Comparison of ENCODE assay signal across 23 cellular contexts in genomic region chr7:6200971-6201370, GRCh38.
DNase-seq lines count a peak whose midpoint lies in the region; ATAC-seq and TF ChIP-seq lines count a peak whose summit lies in the region.
"Had no signal": no experiment of that assay in that cellular context is flagged by ENCODE, and none has a peak within 500 bp of the region (broad histone marks: within the 10 kb centered on the region; RNA-seq: fewer than 3 reads in every experiment).

No MANE protein-coding gene starts in this region.

- no peak overlapping the region for H3K4ac ChIP-seq in mesendoderm (ENCODE audit: low read depth, low read length)

- H2BK120ac ChIP-seq in mesendoderm (ENCODE audit: low read depth, low read length): no peak overlapping the region

- H3K4me1 Mint-ChIP-seq in osteocyte (ENCODE audit: unreplicated experiment): peaks cover 59% of the 10 kb centered on the region

- H3K9me3 Mint-ChIP-seq in osteocyte (ENCODE audit: unreplicated experiment): no peaks in the 10 kb centered on the region
- H3K9me3 Mint-ChIP-seq: CD8-positive, alpha-beta memory T cell had no signal

- DNase-seq in Right ventricle myocardium superior (no peak), cardiac septum (ENCODE audit: low spot score) (no peak), heart left ventricle (no peak), mesendoderm (no peak), osteocyte (ENCODE audit: extremely low spot score, unreplicated experiment) (no peak), prostate gland (ENCODE audit: low spot score) (no peak), left colon (no peak), colonic mucosa (no peak)
- DNase-seq: 8988T; C1 segment of cervical spinal cord; Calu3; CD8-positive, alpha-beta memory T cell; GDM1; HCEC 1CT; KBM-7; NCI-H1092; NCI-H1436 treated with DMSO at 0.1 percent for 48 hours; NCI-H1930; NCI-H2227 treated with DMSO at 0.1 percent for 48 hours; NCI-H510A treated with DMSO at 0.1 percent for 48 hours; NCI-H748 treated with DMSO at 0.1 percent for 48 hours; NK-92 treated with Interleukin-12 subunit alpha and Interleukin-12 subunit beta, amount 100 ng/mL, for 24 hours; SJCRH30 had no signal

- no peak overlapping the region for H3K27ac ChIP-seq in heart left ventricle
- H3K27ac ChIP-seq in mesendoderm (ENCODE audit: low read depth, low read length): no peak overlapping the region
- no peak overlapping the region for H3K27ac ChIP-seq in prostate gland
- no peak overlapping the region for H3K27ac ChIP-seq in colonic mucosa

- H3K4me3 Mint-ChIP-seq in osteocyte (ENCODE audit: unreplicated experiment): no peak overlapping the region

- no peaks in the 10 kb centered on the region for H3K9me3 ChIP-seq in heart left ventricle
- H3K9me3 ChIP-seq in prostate gland: no peaks in the 10 kb centered on the region
- no peaks in the 10 kb centered on the region for H3K9me3 ChIP-seq in colonic mucosa
- H3K9me3 ChIP-seq: SJCRH30 had no signal

- no peak overlapping the region for H3K27ac Mint-ChIP-seq in osteocyte (ENCODE audit: unreplicated experiment)

- no peaks in the 10 kb centered on the region for H3K79me1 ChIP-seq in mesendoderm (ENCODE audit: low read length)

- 72 to 82% (median 80%) methylated on average over 11 of the region's 11 CpGs for WGBS in heart left ventricle, 4 donors
- WGBS in mesendoderm (ENCODE audit: extremely low coverage, insufficient coverage, low lambda C conversion rate): no CpG with 5 or more reads among the region's 11 CpGs
- 87% methylated on average over 11 of the region's 11 CpGs for WGBS in prostate gland

- no peak overlapping the region for H2AK5ac ChIP-seq in mesendoderm (ENCODE audit: low read length)

- intact Hi-C loops in Right ventricle myocardium superior (cut with DNase I) (no loop called here), cardiac septum (cut with DNase I) (no loop called here), heart left ventricle (cut with DNase I) (no loop called here), prostate gland (cut with DNase I) (no loop called here), left colon (cut with DNase I, micrococcal nuclease) (no loop called here), colonic mucosa (cut with DNase I) (no loop called here)

- H3K56ac ChIP-seq in mesendoderm (ENCODE audit: low read length): peak overlapping the region; percentile 2

- no peak overlapping the region for H2BK15ac ChIP-seq in mesendoderm (replicated peaks; ENCODE audit: low read depth)

- no peaks in the 10 kb centered on the region for H3K27me3 Mint-ChIP-seq in osteocyte (ENCODE audit: unreplicated experiment)
- H3K27me3 Mint-ChIP-seq: CD8-positive, alpha-beta memory T cell had no signal

- no peak overlapping the region for H4K5ac ChIP-seq in mesendoderm (ENCODE audit: low read length)

- H3K4me1 ChIP-seq in heart left ventricle (peaks cover 3 to 65% (median 36%) of the 10 kb centered on the region in 12 donors), mesendoderm (ENCODE audit: control insufficient read depth, low read depth, low read length) (peaks cover 3% of the 10 kb centered on the region), prostate gland (replicated peaks) (no peaks in the 10 kb centered on the region), colonic mucosa (no peaks in the 10 kb centered on the region)

- TF ChIP-seq POLR2A in heart left ventricle (IDR thresholded peaks at IDR 0.05) (no peak), prostate gland (IDR thresholded peaks at IDR 0.05) (no peak)

- H3K27me3 ChIP-seq in heart left ventricle: no peaks in the 10 kb centered on the region
- H3K27me3 ChIP-seq in mesendoderm (ENCODE audit: insufficient read depth, low read length, poor library complexity): no peaks in the 10 kb centered on the region
- H3K27me3 ChIP-seq in prostate gland (replicated peaks; ENCODE audit: insufficient read depth): no peaks in the 10 kb centered on the region
- H3K27me3 ChIP-seq in colonic mucosa: no peaks in the 10 kb centered on the region
- H3K27me3 ChIP-seq: SJCRH30 had no signal

- H3K79me2 ChIP-seq in mesendoderm (ENCODE audit: control insufficient read depth, insufficient read depth, low read length): no peaks in the 10 kb centered on the region

- ATAC-seq in Right ventricle myocardium superior (ENCODE audit: poor library complexity): peak; percentile 57
- peak in 3 of 4 donors; percentile 68 to 71 (median 70) for ATAC-seq in heart left ventricle
- ATAC-seq in left colon: no peak

- H3K23ac ChIP-seq in mesendoderm (ENCODE audit: low read length): no peak overlapping the region

- no peak overlapping the region for H4K8ac ChIP-seq in mesendoderm (ENCODE audit: low read depth, low read length)

- no peak overlapping the region for H3K4me2 ChIP-seq in mesendoderm (ENCODE audit: low read length)

- H3K4me3 ChIP-seq in heart left ventricle: no peak overlapping the region
- no peak overlapping the region for H3K4me3 ChIP-seq in mesendoderm (ENCODE audit: low read length)
- H3K4me3 ChIP-seq in prostate gland: no peak overlapping the region
- H3K4me3 ChIP-seq in colonic mucosa: no peak overlapping the region

- H3K18ac ChIP-seq in mesendoderm (ENCODE audit: low read length): no peak overlapping the region

- no peak overlapping the region for H2BK5ac ChIP-seq in mesendoderm (ENCODE audit: low read length)

- no peak for TF ChIP-seq CTCF in heart left ventricle (IDR thresholded peaks at IDR 0.05)
- no peak for TF ChIP-seq CTCF in osteocyte (IDR thresholded peaks at IDR 0.05)
- TF ChIP-seq CTCF in prostate gland (IDR thresholded peaks at IDR 0.05): no peak
- no peak for TF ChIP-seq CTCF in colonic mucosa (IDR thresholded peaks at IDR 0.05)

- peaks cover 4% of the 10 kb centered on the region for H3K36me3 Mint-ChIP-seq in osteocyte (ENCODE audit: unreplicated experiment)

- no peaks in the 10 kb centered on the region for H3K36me3 ChIP-seq in heart left ventricle
- no peaks in the 10 kb centered on the region for H3K36me3 ChIP-seq in mesendoderm (ENCODE audit: control insufficient read depth, insufficient read depth, low read length)
- no peaks in the 10 kb centered on the region for H3K36me3 ChIP-seq in prostate gland
- H3K36me3 ChIP-seq in colonic mucosa: no peaks in the 10 kb centered on the region
- H3K36me3 ChIP-seq: SJCRH30 had no signal

- no peak overlapping the region for H3K9ac ChIP-seq in mesendoderm (ENCODE audit: low read length)
- no peak overlapping the region for H3K9ac ChIP-seq in colonic mucosa (ENCODE audit: low read depth in 2 of 2, low read length in 2 of 2)
